In the genomic region with DNA sequence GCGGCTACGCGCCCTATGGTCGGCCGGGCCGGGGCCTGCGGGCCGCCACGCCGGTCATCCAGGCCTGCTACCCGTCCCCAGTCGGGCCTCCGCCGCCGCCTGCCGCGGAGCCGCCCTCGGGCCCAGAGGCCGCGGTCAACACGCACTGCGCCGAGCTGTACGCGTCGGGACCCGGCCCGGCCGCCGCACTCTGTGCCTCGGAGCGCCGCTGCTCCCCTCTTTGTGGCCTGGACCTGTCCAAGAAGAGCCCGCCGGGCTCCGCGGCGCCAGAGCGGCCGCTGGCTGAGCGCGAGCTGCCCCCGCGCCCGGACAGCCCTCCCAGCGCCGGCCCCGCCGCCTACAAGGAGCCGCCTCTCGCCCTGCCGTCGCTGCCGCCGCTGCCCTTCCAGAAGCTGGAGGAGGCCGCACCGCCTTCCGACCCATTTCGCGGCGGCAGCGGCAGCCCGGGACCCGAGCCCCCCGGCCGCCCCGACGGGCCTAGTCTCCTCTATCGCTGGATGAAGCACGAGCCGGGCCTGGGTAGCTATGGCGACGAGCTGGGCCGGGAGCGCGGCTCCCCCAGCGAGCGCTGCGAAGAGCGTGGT, we compare ENCODE assay signal across 14 cellular contexts. TPM values are rescaled to one million over a fixed set of nuclear protein-coding genes. Genes with fewer than 3 reads are reported as not detected.
DNase-seq lines count a peak whose midpoint lies in the region; ATAC-seq, FAIRE-seq and TF ChIP-seq lines count a peak whose summit lies in the region.
"Had no signal": no experiment of that assay in that cellular context is flagged by ENCODE, and none has a peak within 500 bp of the region (broad histone marks: within the 10 kb centered on the region; RNA-seq: fewer than 3 reads in every experiment).

No MANE protein-coding gene starts in this region.

- peaks cover 28 to 77% (median 53%) of the 10 kb centered on the region in 11 experiments; a peak in 20 of 22 replicates for H4K20me1 ChIP-seq in BLaER1 treated with 17β-estradiol and CSF1 and Interleukin-3, amounts not matched to agents 10 nM and 100 nM

- peaks cover 59 to 90% (median 85%) of the 10 kb centered on the region in 10 experiments for H3K4me1 ChIP-seq in BLaER1 treated with 17β-estradiol and CSF1 and Interleukin-3, amounts not matched to agents 10 nM and 100 nM
- peaks cover 4 to 78% (median 40%) of the 10 kb centered on the region in 4 donors for H3K4me1 ChIP-seq in Peyer's patch

- H3K4me2 ChIP-seq in BLaER1 treated with 17β-estradiol and CSF1 and Interleukin-3, amounts not matched to agents 10 nM and 100 nM: peak overlapping the region; percentile 93 to 100 (median 99)

- DNase-seq in Peyer's patch (peak in 1 of 3 donors; percentile 58), fibroblast of villous mesenchyme (ENCODE audit: low read depth) (no peak), retina (peak; percentile 65), NCI-H1694 (lab: John Stamatoyannopoulos, UW) (no peak), OCI-M1 (lab: John Stamatoyannopoulos, UW) (no peak), GM19239 (ENCODE audit: insufficient read length, low spot score) (no peak)
- no peak for DNase-seq in stimulated activated naive CD8-positive, alpha-beta T cell treated with anti-CD3 and anti-CD28 coated beads, Interleukin-15, Interleukin-2, amounts not matched to agents 100 U/mL and 50 U/mL, for 24 hours
- DNase-seq: Caco-2, NCI-H526 had no signal

- FAIRE-seq in GM19239 (lab: Jason Lieb, UNC): no peak
- FAIRE-seq: bronchial epithelial cell had no signal

- peak overlapping the region in 9 of 11 experiments; percentile 17 to 76 (median 34); a peak in 11 of 22 replicates for H3K9ac ChIP-seq in BLaER1 treated with 17β-estradiol and CSF1 and Interleukin-3, amounts not matched to agents 10 nM and 100 nM

- no peak for ATAC-seq in stimulated activated naive CD8-positive, alpha-beta T cell treated with anti-CD3 and anti-CD28 coated beads, Interleukin-15, Interleukin-2, amounts not matched to agents 100 U/mL and 50 U/mL, for 24 hours
- ATAC-seq: SK-N-SH treated with all-trans-retinoic acid at 6 μM for 48 hours had no signal

- peak overlapping the region; percentile 60 to 76 (median 64); a peak in 18 of 20 replicates for H3K4me3 ChIP-seq in BLaER1 treated with 17β-estradiol and CSF1 and Interleukin-3, amounts not matched to agents 10 nM and 100 nM
- H3K4me3 ChIP-seq in Peyer's patch: peak overlapping the region; percentile 41 to 73 (median 62)
- H3K4me3 ChIP-seq in fibroblast of villous mesenchyme (ENCODE audit: low read depth, low read length): peak overlapping the region; percentile 12

- H3K36me3 ChIP-seq in BLaER1 treated with 17β-estradiol and CSF1 and Interleukin-3, amounts not matched to agents 10 nM and 100 nM: peaks cover 0 to 21% (median 16%) of the 10 kb centered on the region in 11 experiments; a peak in 15 of 22 replicates
- no peaks in the 10 kb centered on the region for H3K36me3 ChIP-seq in Peyer's patch

- H3K9me3 ChIP-seq in BLaER1 treated with 17β-estradiol and CSF1 and Interleukin-3, amounts not matched to agents 10 nM and 100 nM (replicated peaks in 1 of 11): no peaks in the 10 kb centered on the region
- no peaks in the 10 kb centered on the region for H3K9me3 ChIP-seq in Peyer's patch
- H3K9me3 ChIP-seq: Caco-2 had no signal

- H3K27ac ChIP-seq in BLaER1 treated with 17β-estradiol and CSF1 and Interleukin-3, amounts not matched to agents 10 nM and 100 nM: no peak overlapping the region
- H3K27ac ChIP-seq in Peyer's patch: peak overlapping the region; percentile 88 to 96 (median 94)

- H3K27me3 ChIP-seq in BLaER1 treated with 17β-estradiol and CSF1 and Interleukin-3, amounts not matched to agents 10 nM and 100 nM: peaks cover 55 to 92% (median 82%) of the 10 kb centered on the region in 11 experiments
- peaks cover 0 to 24% of the 10 kb centered on the region in 2 donors for H3K27me3 ChIP-seq in Peyer's patch

- TF ChIP-seq CTCF in Peyer's patch (IDR thresholded peaks at IDR 0.05) (peak in 2 of 6 experiments; percentile 3 to 17), fibroblast of villous mesenchyme (IDR thresholded peaks at IDR 0.05; ENCODE audit: insufficient read depth, low read depth, low read length) (no peak)

- no peak for TF ChIP-seq POLR2A in Peyer's patch (IDR thresholded peaks at IDR 0.05)

RNA-seq across cellular contexts. Expression of a gene that starts 2.3 kb away (rescaled TPM):
- total RNA-seq in Peyer's patch: 10 to 100 TPM in 2 of 4 donors, 1 to 10 TPM in 2; 6.8 to 40.4 (median 12.8) TPM
- total RNA-seq in fibroblast of villous mesenchyme: 81.6 and 102 TPM in 2 replicates

RNA-seq across cellular contexts. Expression of a gene that starts 15.4 kb away (rescaled TPM):
- total RNA-seq in Peyer's patch (10 to 100 TPM; 32.4 to 49.0 (median 37.8) TPM), fibroblast of villous mesenchyme (48.4 and 61.8 TPM in 2 replicates)

RNA-seq across cellular contexts. Expression of a gene that starts 27.3 kb away (rescaled TPM):
- total RNA-seq in Peyer's patch: 100 to 1,000 TPM in 1 of 4 donors, 10 to 100 TPM in 3; 25.9 to 130 (median 64.5) TPM
- 45.1 and 58.7 TPM in 2 replicates for total RNA-seq in fibroblast of villous mesenchyme

RNA-seq across cellular contexts. Expression of a gene that starts 32.1 kb away (rescaled TPM):
- not detected for total RNA-seq in Peyer's patch
- 0.43 TPM in 1 of 2 replicates, not detected in the other for total RNA-seq in fibroblast of villous mesenchyme
- total RNA-seq: glomerular endothelial cell, mononuclear cell had no signal

Comparison
In these comparisons a context has a peak if more than half of its experiments do, and no peak if none do; other contexts are left out.
1. H3K27ac ChIP-seq: peak in Peyer's patch (4 of 4); none in BLaER1 treated with 17β-estradiol and CSF1 and Interleukin-3, amounts not matched to agents 10 nM and 100 nM (0 of 11).
2. H3K4me3 ChIP-seq: peak in every context shown above with its lines; median percentile 64 in BLaER1 treated with 17β-estradiol and CSF1 and Interleukin-3, amounts not matched to agents 10 nM and 100 nM; 62 in Peyer's patch; 12 in fibroblast of villous mesenchyme.